In the genomic region with DNA sequence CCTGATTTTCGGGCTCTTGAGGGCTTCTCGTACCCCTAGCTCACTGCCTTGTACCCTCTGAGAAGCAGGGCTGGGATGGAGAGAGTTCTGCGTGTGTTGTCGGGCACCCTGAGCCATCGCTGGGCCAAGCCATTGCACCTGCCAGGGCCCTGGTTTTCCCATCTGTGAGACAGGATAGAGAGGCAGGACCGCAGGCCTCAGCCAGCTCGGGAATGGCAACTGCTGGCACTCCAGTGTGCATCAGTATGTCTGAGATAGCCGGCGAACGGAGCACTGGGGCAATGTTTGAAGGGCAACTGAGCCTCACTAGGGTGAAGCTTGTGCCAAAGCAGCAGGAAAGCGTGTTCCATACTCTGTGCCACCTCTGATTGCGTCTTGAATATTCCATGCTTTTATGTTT, we compare ENCODE assay signal across 13 cellular contexts.
"Had no signal": no experiment of that assay in that cellular context is flagged by ENCODE, and none has a peak within 500 bp of the region (broad histone marks: within the 10 kb centered on the region; RNA-seq: fewer than 3 reads in every experiment).

No MANE protein-coding gene starts in this region.

- H3K36me3 Mint-ChIP-seq: WTC11 had no signal

- H3K27ac ChIP-seq: ascending aorta, breast epithelium, foreskin keratinocyte, testis, upper lobe of left lung had no signal

- H3K4me1 ChIP-seq: breast epithelium had no signal

- H3K27ac Mint-ChIP-seq: activated CD4-positive, alpha-beta memory T cell treated with anti-CD3 and anti-CD28 coated beads, Interleukin-2, amount 10 ng/mL, durations not matched to agents 7 days and 5 days; activated naive CD4-positive, alpha-beta T cell treated with anti-CD3 and anti-CD28 coated beads for 36 hours; nephron; WTC11 had no signal

- H3K4me3 Mint-ChIP-seq: activated CD4-positive, alpha-beta memory T cell treated with anti-CD3 and anti-CD28 coated beads, Interleukin-2, amount 10 ng/mL, durations not matched to agents 7 days and 5 days; activated naive CD4-positive, alpha-beta T cell treated with anti-CD3 and anti-CD28 coated beads for 36 hours; nephron; WTC11 had no signal

- H3K27me3 Mint-ChIP-seq: activated CD4-positive, alpha-beta memory T cell treated with anti-CD3 and anti-CD28 coated beads, Interleukin-2, amount 10 ng/mL, durations not matched to agents 7 days and 5 days had no signal

- H3K27me3 ChIP-seq: ascending aorta, breast epithelium, sigmoid colon, stomach, testis, upper lobe of left lung had no signal

- H3K4me3 ChIP-seq: ascending aorta, breast epithelium, sigmoid colon, stomach, testis, upper lobe of left lung had no signal

- H3K9me3 Mint-ChIP-seq: activated CD4-positive, alpha-beta memory T cell treated with anti-CD3 and anti-CD28 coated beads, Interleukin-2, amount 10 ng/mL, durations not matched to agents 7 days and 5 days; activated naive CD4-positive, alpha-beta T cell treated with anti-CD3 and anti-CD28 coated beads for 36 hours; nephron; WTC11 had no signal

- DNase-seq: activated CD4-positive, alpha-beta memory T cell treated with anti-CD3 and anti-CD28 coated beads, Interleukin-2, amount 10 ng/mL, durations not matched to agents 7 days and 5 days; activated CD4-positive, alpha-beta T cell treated with anti-CD3 and anti-CD28 coated beads for 4 hours; stimulated activated CD4-positive, alpha-beta T cell treated with anti-CD3 and anti-CD28 coated beads, Interleukin-2, amount 100 ng/mL, for 24 hours had no signal

- H3K36me3 ChIP-seq: ascending aorta, breast epithelium, sigmoid colon, stomach, upper lobe of left lung had no signal

- H3K9me3 ChIP-seq: ascending aorta, breast epithelium, sigmoid colon, stomach, testis, upper lobe of left lung had no signal
